ENCODE assay signal across 1 cellular context in the genomic region with DNA sequence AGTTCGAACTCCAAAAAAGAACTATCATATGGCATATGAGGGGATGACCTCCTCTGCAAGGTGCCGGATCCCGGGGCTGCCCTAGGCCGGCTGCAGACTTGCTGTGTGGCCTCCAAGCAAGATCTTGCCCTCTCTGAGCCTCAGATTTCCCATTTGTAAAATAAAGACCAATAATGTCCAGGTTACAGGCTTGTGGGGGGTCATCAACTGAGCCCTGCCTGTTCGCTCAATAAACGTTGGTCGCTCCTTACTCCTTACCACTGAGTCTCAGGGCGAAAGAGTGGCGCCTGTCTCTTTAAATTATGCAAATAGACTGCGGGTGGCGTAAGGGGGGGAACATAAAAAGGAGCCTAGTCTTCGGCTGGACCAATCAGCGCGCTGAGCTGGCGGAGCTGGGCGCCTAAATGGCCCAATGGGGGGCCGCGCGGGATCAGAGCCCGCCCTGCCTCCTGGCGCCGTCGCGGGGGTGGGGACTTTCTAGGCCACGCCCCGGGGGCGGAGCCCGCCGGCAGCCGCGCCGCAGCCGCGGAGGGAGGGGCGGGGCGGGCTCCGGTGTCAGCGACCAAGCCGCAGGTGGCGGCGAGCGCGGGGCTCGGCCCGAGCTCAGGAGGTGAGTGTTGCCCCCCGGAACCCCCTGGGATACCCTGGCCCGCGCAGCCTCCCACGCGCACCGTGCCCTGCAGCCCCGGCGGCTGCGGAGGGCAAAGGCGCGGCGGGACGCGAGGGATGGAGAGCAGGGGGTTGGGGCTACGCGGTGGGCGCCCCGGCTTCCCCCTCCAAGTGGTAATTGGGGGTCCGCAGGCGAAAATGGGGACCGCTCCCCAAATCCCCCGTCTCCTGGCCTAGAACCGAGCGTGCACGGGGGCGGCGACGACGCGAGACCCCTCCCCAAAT.
TF ChIP-seq lines count a peak whose summit lies in the region.

No MANE protein-coding gene starts in this region.

TF ChIP-seq in HepG2, 621 proteins besides CTCF, POLR2A, EP300 and RAD21 (continued from another document and continues in another):
- TF ChIP-seq, protein P1, sequence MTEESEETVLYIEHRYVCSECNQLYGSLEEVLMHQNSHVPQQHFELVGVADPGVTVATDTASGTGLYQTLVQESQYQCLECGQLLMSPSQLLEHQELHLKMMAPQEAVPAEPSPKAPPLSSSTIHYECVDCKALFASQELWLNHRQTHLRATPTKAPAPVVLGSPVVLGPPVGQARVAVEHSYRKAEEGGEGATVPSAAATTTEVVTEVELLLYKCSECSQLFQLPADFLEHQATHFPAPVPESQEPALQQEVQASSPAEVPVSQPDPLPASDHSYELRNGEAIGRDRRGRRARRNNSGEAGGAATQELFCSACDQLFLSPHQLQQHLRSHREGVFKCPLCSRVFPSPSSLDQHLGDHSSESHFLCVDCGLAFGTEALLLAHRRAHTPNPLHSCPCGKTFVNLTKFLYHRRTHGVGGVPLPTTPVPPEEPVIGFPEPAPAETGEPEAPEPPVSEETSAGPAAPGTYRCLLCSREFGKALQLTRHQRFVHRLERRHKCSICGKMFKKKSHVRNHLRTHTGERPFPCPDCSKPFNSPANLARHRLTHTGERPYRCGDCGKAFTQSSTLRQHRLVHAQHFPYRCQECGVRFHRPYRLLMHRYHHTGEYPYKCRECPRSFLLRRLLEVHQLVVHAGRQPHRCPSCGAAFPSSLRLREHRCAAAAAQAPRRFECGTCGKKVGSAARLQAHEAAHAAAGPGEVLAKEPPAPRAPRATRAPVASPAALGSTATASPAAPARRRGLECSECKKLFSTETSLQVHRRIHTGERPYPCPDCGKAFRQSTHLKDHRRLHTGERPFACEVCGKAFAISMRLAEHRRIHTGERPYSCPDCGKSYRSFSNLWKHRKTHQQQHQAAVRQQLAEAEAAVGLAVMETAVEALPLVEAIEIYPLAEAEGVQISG (CRISPR knock-in tag; IDR thresholded peaks at IDR 0.05) = 0 out of 2 replicates have a peak, but pooled peaks have one; percentile 21
- TF ChIP-seq STAG1 (CRISPR knock-in tag; IDR thresholded peaks at IDR 0.05) (no peak), FOXM1 (CRISPR knock-in tag; IDR thresholded peaks at IDR 0.05) (no peak), FOXA1 (IDR thresholded peaks at IDR 0.05) (no peak), FOXA1 (CRISPR knock-in tag; IDR thresholded peaks at IDR 0.05) (peak; percentile 10; the same call in 1 of the 2 replicates), GABPB1 (CRISPR knock-in tag; IDR thresholded peaks at IDR 0.05) (peak; percentile 43), HNRNPH1 (optimal IDR thresholded peaks at IDR 0.05; ENCODE audit: low read depth, low read length) (no peak), ZC3H13 (CRISPR knock-in tag; IDR thresholded peaks at IDR 0.05) (no peak), ZFP36L1 (CRISPR knock-in tag; IDR thresholded peaks at IDR 0.05) (no peak), ZNF644 (CRISPR knock-in tag; IDR thresholded peaks at IDR 0.05; ENCODE audit: low read depth) (no peak), TGIF2 (CRISPR knock-in tag; IDR thresholded peaks at IDR 0.05) (no peak), REXO4 (CRISPR knock-in tag; IDR thresholded peaks at IDR 0.05; ENCODE audit: borderline replicate concordance) (no peak), ZNF709 (CRISPR knock-in tag; IDR thresholded peaks at IDR 0.05) (no peak), ZNF282 (IDR thresholded peaks at IDR 0.05; ENCODE audit: partially characterized antibody) (no peak), HNF4A (CRISPR knock-in tag; IDR thresholded peaks at IDR 0.05) (no peak), ZNF614 (CRISPR knock-in tag; IDR thresholded peaks at IDR 0.05; ENCODE audit: borderline replicate concordance) (no peak), PHF5A (CRISPR knock-in tag; IDR thresholded peaks at IDR 0.05; ENCODE audit: low read depth, unreplicated experiment) (no peak), ZNF431 (CRISPR knock-in tag; IDR thresholded peaks at IDR 0.05; ENCODE audit: borderline replicate concordance, low read depth) (no peak), ZNF772 (CRISPR knock-in tag; IDR thresholded peaks at IDR 0.05) (no peak), ZNF205 (CRISPR knock-in tag; IDR thresholded peaks at IDR 0.05) (no peak), ZNF225 (CRISPR knock-in tag; IDR thresholded peaks at IDR 0.05) (no peak), ZNF83 (CRISPR knock-in tag; IDR thresholded peaks at IDR 0.05; ENCODE audit: borderline replicate concordance) (no peak), KLF11 (CRISPR knock-in tag; IDR thresholded peaks at IDR 0.05) (no peak), SRSF9 (IDR thresholded peaks at IDR 0.05; ENCODE audit: borderline replicate concordance, insufficient read depth, low read depth, low read length, poor library complexity, severe bottlenecking) (no peak), SMYD3 (CRISPR knock-in tag; IDR thresholded peaks at IDR 0.05) (no peak), ZMAT3 (CRISPR knock-in tag; conservative IDR thresholded peaks at IDR 0.05) (no peak), RFX1 (IDR thresholded peaks at IDR 0.05) (no peak), SIN3B (IDR thresholded peaks at IDR 0.05; ENCODE audit: low read length) (no peak), ZNF564 (CRISPR knock-in tag; IDR thresholded peaks at IDR 0.05) (no peak), ATAD3A (CRISPR knock-in tag; IDR thresholded peaks at IDR 0.05) (no peak), ZFP90 (CRISPR knock-in tag; IDR thresholded peaks at IDR 0.05; ENCODE audit: borderline replicate concordance) (peak; percentile 58; the same call in 1 of the 2 replicates), KAT7 (CRISPR knock-in tag; IDR thresholded peaks at IDR 0.05; ENCODE audit: borderline replicate concordance) (no peak)
- TF ChIP-seq, protein P2, sequence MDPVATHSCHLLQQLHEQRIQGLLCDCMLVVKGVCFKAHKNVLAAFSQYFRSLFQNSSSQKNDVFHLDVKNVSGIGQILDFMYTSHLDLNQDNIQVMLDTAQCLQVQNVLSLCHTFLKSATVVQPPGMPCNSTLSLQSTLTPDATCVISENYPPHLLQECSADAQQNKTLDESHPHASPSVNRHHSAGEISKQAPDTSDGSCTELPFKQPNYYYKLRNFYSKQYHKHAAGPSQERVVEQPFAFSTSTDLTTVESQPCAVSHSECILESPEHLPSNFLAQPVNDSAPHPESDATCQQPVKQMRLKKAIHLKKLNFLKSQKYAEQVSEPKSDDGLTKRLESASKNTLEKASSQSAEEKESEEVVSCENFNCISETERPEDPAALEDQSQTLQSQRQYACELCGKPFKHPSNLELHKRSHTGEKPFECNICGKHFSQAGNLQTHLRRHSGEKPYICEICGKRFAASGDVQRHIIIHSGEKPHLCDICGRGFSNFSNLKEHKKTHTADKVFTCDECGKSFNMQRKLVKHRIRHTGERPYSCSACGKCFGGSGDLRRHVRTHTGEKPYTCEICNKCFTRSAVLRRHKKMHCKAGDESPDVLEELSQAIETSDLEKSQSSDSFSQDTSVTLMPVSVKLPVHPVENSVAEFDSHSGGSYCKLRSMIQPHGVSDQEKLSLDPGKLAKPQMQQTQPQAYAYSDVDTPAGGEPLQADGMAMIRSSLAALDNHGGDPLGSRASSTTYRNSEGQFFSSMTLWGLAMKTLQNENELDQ (CRISPR knock-in tag; IDR thresholded peaks at IDR 0.05; ENCODE audit: borderline replicate concordance) = no peak
- TF ChIP-seq, protein P3, sequence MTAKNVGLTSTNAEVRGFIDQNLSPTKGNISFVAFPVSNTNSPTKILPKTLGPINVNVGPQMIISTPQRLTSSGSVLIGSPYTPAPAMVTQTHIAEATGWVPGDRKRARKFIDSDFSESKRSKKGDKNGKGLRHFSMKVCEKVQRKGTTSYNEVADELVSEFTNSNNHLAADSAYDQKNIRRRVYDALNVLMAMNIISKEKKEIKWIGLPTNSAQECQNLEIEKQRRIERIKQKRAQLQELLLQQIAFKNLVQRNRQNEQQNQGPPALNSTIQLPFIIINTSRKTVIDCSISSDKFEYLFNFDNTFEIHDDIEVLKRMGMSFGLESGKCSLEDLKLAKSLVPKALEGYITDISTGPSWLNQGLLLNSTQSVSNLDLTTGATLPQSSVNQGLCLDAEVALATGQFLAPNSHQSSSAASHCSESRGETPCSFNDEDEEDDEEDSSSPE (CRISPR knock-in tag; IDR thresholded peaks at IDR 0.05) = 0 out of 2 replicates have a peak, but pooled peaks have one; percentile 27
- TF ChIP-seq, protein P4, sequence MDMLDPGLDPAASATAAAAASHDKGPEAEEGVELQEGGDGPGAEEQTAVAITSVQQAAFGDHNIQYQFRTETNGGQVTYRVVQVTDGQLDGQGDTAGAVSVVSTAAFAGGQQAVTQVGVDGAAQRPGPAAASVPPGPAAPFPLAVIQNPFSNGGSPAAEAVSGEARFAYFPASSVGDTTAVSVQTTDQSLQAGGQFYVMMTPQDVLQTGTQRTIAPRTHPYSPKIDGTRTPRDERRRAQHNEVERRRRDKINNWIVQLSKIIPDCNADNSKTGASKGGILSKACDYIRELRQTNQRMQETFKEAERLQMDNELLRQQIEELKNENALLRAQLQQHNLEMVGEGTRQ (IDR thresholded peaks at IDR 0.05; ENCODE audit: low read depth, low read length) = no peak
- TF ChIP-seq, protein P4 (CRISPR knock-in tag; IDR thresholded peaks at IDR 0.05; ENCODE audit: borderline replicate concordance) = no peak
- TF ChIP-seq, protein P5, sequence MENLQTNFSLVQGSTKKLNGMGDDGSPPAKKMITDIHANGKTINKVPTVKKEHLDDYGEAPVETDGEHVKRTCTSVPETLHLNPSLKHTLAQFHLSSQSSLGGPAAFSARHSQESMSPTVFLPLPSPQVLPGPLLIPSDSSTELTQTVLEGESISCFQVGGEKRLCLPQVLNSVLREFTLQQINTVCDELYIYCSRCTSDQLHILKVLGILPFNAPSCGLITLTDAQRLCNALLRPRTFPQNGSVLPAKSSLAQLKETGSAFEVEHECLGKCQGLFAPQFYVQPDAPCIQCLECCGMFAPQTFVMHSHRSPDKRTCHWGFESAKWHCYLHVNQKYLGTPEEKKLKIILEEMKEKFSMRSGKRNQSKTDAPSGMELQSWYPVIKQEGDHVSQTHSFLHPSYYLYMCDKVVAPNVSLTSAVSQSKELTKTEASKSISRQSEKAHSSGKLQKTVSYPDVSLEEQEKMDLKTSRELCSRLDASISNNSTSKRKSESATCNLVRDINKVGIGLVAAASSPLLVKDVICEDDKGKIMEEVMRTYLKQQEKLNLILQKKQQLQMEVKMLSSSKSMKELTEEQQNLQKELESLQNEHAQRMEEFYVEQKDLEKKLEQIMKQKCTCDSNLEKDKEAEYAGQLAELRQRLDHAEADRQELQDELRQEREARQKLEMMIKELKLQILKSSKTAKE (CRISPR knock-in tag; IDR thresholded peaks at IDR 0.05; ENCODE audit: borderline replicate concordance) = no peak
- TF ChIP-seq, protein P6, sequence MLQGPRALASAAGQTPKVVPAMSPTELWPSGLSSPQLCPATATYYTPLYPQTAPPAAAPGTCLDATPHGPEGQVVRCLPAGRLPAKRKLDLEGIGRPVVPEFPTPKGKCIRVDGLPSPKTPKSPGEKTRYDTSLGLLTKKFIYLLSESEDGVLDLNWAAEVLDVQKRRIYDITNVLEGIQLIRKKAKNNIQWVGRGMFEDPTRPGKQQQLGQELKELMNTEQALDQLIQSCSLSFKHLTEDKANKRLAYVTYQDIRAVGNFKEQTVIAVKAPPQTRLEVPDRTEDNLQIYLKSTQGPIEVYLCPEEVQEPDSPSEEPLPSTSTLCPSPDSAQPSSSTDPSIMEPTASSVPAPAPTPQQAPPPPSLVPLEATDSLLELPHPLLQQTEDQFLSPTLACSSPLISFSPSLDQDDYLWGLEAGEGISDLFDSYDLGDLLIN (CRISPR knock-in tag; IDR thresholded peaks at IDR 0.05; ENCODE audit: borderline replicate concordance) = no peak
- TF ChIP-seq, protein P7, sequence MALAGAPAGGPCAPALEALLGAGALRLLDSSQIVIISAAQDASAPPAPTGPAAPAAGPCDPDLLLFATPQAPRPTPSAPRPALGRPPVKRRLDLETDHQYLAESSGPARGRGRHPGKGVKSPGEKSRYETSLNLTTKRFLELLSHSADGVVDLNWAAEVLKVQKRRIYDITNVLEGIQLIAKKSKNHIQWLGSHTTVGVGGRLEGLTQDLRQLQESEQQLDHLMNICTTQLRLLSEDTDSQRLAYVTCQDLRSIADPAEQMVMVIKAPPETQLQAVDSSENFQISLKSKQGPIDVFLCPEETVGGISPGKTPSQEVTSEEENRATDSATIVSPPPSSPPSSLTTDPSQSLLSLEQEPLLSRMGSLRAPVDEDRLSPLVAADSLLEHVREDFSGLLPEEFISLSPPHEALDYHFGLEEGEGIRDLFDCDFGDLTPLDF (CRISPR knock-in tag; IDR thresholded peaks at IDR 0.05) = 0 out of 2 replicates have a peak, but pooled peaks have one; percentile 37
- TF ChIP-seq, protein P8, sequence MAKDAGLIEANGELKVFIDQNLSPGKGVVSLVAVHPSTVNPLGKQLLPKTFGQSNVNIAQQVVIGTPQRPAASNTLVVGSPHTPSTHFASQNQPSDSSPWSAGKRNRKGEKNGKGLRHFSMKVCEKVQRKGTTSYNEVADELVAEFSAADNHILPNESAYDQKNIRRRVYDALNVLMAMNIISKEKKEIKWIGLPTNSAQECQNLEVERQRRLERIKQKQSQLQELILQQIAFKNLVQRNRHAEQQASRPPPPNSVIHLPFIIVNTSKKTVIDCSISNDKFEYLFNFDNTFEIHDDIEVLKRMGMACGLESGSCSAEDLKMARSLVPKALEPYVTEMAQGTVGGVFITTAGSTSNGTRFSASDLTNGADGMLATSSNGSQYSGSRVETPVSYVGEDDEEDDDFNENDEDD (CRISPR knock-in tag; IDR thresholded peaks at IDR 0.05; ENCODE audit: borderline replicate concordance) = peak; percentile 50; the same call in 1 of the 2 replicates
- TF ChIP-seq, protein P9, sequence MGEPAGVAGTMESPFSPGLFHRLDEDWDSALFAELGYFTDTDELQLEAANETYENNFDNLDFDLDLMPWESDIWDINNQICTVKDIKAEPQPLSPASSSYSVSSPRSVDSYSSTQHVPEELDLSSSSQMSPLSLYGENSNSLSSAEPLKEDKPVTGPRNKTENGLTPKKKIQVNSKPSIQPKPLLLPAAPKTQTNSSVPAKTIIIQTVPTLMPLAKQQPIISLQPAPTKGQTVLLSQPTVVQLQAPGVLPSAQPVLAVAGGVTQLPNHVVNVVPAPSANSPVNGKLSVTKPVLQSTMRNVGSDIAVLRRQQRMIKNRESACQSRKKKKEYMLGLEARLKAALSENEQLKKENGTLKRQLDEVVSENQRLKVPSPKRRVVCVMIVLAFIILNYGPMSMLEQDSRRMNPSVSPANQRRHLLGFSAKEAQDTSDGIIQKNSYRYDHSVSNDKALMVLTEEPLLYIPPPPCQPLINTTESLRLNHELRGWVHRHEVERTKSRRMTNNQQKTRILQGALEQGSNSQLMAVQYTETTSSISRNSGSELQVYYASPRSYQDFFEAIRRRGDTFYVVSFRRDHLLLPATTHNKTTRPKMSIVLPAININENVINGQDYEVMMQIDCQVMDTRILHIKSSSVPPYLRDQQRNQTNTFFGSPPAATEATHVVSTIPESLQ (CRISPR knock-in tag; conservative IDR thresholded peaks at IDR 0.05) = no peak
